Comparison of ENCODE assay signal across 1 cellular context in genomic region chr12:389138-390096, GRCh38.
A peak's percentile ranks its signal among the peaks of the same experiment; 100 is the strongest.
TF ChIP-seq lines count a peak whose summit lies in the region.

KDM5A (minus strand) TSS chr12:389320; CDS start chr12:389091, 229 bp downstream.

TF ChIP-seq in HepG2, 621 proteins besides CTCF, POLR2A, EP300 and RAD21 (continued from another document and continues in another):
- TF ChIP-seq SMARCC2 (IDR thresholded peaks at IDR 0.05): no peak
- TF ChIP-seq ZNF180 (CRISPR knock-in tag; IDR thresholded peaks at IDR 0.05; ENCODE audit: borderline replicate concordance, low read depth): no peak
- no peak for TF ChIP-seq ATM (IDR thresholded peaks at IDR 0.05; ENCODE audit: borderline replicate concordance)
- peak; percentile 90 for TF ChIP-seq ZFP91 (CRISPR knock-in tag; IDR thresholded peaks at IDR 0.05; ENCODE audit: borderline replicate concordance)
- TF ChIP-seq ZNF574 (CRISPR knock-in tag; IDR thresholded peaks at IDR 0.05): peak; percentile 89
- TF ChIP-seq ZBTB38 (CRISPR knock-in tag; IDR thresholded peaks at IDR 0.05): 0 out of 2 replicates have a peak, but pooled peaks have one; percentile 30
- TF ChIP-seq ZNF639 (CRISPR knock-in tag; conservative IDR thresholded peaks at IDR 0.05): 0 out of 2 replicates have a peak, but pooled peaks have one; percentile 61
- TF ChIP-seq GABPB1 (CRISPR knock-in tag; IDR thresholded peaks at IDR 0.05): peak; percentile 98
- no peak for TF ChIP-seq IKZF4 (CRISPR knock-in tag; IDR thresholded peaks at IDR 0.05; ENCODE audit: borderline replicate concordance, low read depth, not compliant biosample characterization)
- TF ChIP-seq TRAFD1 (CRISPR knock-in tag; IDR thresholded peaks at IDR 0.05; ENCODE audit: borderline replicate concordance): no peak
- no peak for TF ChIP-seq IRF1 (CRISPR knock-in tag; IDR thresholded peaks at IDR 0.05; ENCODE audit: low read depth)
- no peak for TF ChIP-seq SUZ12 (IDR thresholded peaks at IDR 0.05; ENCODE audit: low read depth, low read length)
- TF ChIP-seq ZNF770 (CRISPR knock-in tag; IDR thresholded peaks at IDR 0.05): 0 out of 2 replicates have a peak, but pooled peaks have one; percentile 22
- TF ChIP-seq MED8 (CRISPR knock-in tag; IDR thresholded peaks at IDR 0.05; ENCODE audit: insufficient replicate concordance): peak; percentile 75
- no peak for TF ChIP-seq ZNF253 (CRISPR knock-in tag; IDR thresholded peaks at IDR 0.05; ENCODE audit: borderline replicate concordance)
- TF ChIP-seq CBX1 (IDR thresholded peaks at IDR 0.05; ENCODE audit: low read depth): peak; percentile 53
- no peak for TF ChIP-seq ZNF44 (CRISPR knock-in tag; IDR thresholded peaks at IDR 0.05)
- no peak for TF ChIP-seq CC2D1A (CRISPR knock-in tag; IDR thresholded peaks at IDR 0.05)
- no peak for TF ChIP-seq ZKSCAN1 (IDR thresholded peaks at IDR 0.05; ENCODE audit: low read length)
- no peak; the same call in 1 of the 2 replicates for TF ChIP-seq GTF2F1 (IDR thresholded peaks at IDR 0.05; ENCODE audit: low read length)
- no peak for TF ChIP-seq ZNF850 (CRISPR knock-in tag; conservative IDR thresholded peaks at IDR 0.05)
- TF ChIP-seq SNAPC4 (CRISPR knock-in tag; IDR thresholded peaks at IDR 0.05): 0 out of 2 replicates have a peak, but pooled peaks have one; percentile 52
- no peak for TF ChIP-seq ZNF337 (CRISPR knock-in tag; IDR thresholded peaks at IDR 0.05; ENCODE audit: borderline replicate concordance, low read depth)
- no peak for TF ChIP-seq ZNF790 (CRISPR knock-in tag; IDR thresholded peaks at IDR 0.05; ENCODE audit: borderline replicate concordance)
- no peak for TF ChIP-seq DNMT1 (CRISPR knock-in tag; IDR thresholded peaks at IDR 0.05)
- peak; percentile 84 for TF ChIP-seq ZNF317 (CRISPR knock-in tag; IDR thresholded peaks at IDR 0.05)
- no peak for TF ChIP-seq ZNF232 (CRISPR knock-in tag; IDR thresholded peaks at IDR 0.05; ENCODE audit: borderline replicate concordance)
- peak; percentile 17; the same call in 1 of the 2 replicates for TF ChIP-seq ZNF670 (CRISPR knock-in tag; IDR thresholded peaks at IDR 0.05; ENCODE audit: borderline replicate concordance)
- TF ChIP-seq HOXD1 (CRISPR knock-in tag; IDR thresholded peaks at IDR 0.05): no peak
- peak; percentile 85 for TF ChIP-seq NR0B2 (CRISPR knock-in tag; IDR thresholded peaks at IDR 0.05)
- TF ChIP-seq MATR3 (CRISPR knock-in tag; IDR thresholded peaks at IDR 0.05): no peak
- peak; percentile 54; the same call in 1 of the 2 replicates for TF ChIP-seq FIP1L1 (IDR thresholded peaks at IDR 0.05; ENCODE audit: borderline replicate concordance, insufficient read depth, low read depth, low read length)
- TF ChIP-seq SNAPC5 (CRISPR knock-in tag; IDR thresholded peaks at IDR 0.05; ENCODE audit: borderline replicate concordance): no peak
- 0 out of 2 replicates have a peak, but pooled peaks have one; percentile 36 for TF ChIP-seq PHF21A (CRISPR knock-in tag; IDR thresholded peaks at IDR 0.05)
- TF ChIP-seq ZNF3 (CRISPR knock-in tag; IDR thresholded peaks at IDR 0.05): 0 out of 2 replicates have a peak, but pooled peaks have one; percentile 31
- no peak for TF ChIP-seq CBX5 (CRISPR knock-in tag; IDR thresholded peaks at IDR 0.05; ENCODE audit: borderline replicate concordance)
- peak; percentile 58; the same call in 1 of the 2 replicates for TF ChIP-seq ZNF605 (CRISPR knock-in tag; IDR thresholded peaks at IDR 0.05)
- 0 out of 2 replicates have a peak, but pooled peaks have one; percentile 63 for TF ChIP-seq MIER3 (CRISPR knock-in tag; IDR thresholded peaks at IDR 0.05; ENCODE audit: borderline replicate concordance)
- no peak for TF ChIP-seq ZNF552 (CRISPR knock-in tag; IDR thresholded peaks at IDR 0.05; ENCODE audit: borderline replicate concordance)
- no peak for TF ChIP-seq TAF15 (IDR thresholded peaks at IDR 0.05; ENCODE audit: low read depth, low read length, poor library complexity, severe bottlenecking)
- 0 out of 2 replicates have a peak, but pooled peaks have one; percentile 73 for TF ChIP-seq SNAI1 (CRISPR knock-in tag; IDR thresholded peaks at IDR 0.05; ENCODE audit: borderline replicate concordance)
- TF ChIP-seq JUND (CRISPR knock-in tag; IDR thresholded peaks at IDR 0.05): no peak; the same call in 1 of the 2 replicates
- peak; percentile 97 for TF ChIP-seq DMAP1 (CRISPR knock-in tag; IDR thresholded peaks at IDR 0.05)
- TF ChIP-seq ZIK1 (CRISPR knock-in tag; IDR thresholded peaks at IDR 0.05; ENCODE audit: borderline replicate concordance, low read depth): 0 out of 2 replicates have a peak, but pooled peaks have one; percentile 26
- no peak for TF ChIP-seq ATF6 (CRISPR knock-in tag; conservative IDR thresholded peaks at IDR 0.05)
- peak; percentile 93 for TF ChIP-seq KDM5A (IDR thresholded peaks at IDR 0.05; ENCODE audit: borderline replicate concordance, low read length)
